In the genomic region with DNA sequence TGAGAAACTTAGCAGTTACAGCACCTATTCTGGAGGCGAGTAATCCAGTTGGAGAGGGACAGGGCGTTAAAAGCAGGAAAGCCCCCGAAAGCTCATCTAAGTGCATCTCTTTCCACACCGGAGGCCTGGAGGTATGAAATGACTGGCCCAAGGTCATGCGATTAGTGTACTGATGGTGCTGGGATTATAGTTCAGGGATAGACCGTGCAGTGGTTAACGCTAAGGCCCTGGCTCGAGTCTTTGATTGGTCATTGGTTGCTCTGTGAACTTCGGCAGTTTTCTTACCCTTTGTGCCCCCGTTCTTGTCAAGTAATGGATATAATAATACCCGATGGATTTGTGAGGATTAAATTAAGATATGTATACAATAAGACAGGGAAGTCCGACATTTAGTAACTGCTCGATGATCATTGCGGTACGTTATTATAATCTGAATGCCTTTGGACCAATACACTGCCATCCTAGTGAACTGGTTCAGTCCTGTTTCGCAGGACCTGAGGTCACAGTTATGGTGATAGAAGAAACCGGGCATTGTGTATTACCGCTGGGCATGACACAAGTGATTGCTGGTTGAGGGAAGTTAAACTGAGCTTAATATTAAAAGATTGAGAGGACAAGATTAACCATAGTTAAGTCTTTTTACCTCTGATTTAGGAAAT, we compare ENCODE assay signal across 1 cellular context.
A peak's percentile ranks its signal among the peaks of the same experiment; 100 is the strongest.
TF ChIP-seq lines count a peak whose summit lies in the region.

No MANE protein-coding gene starts in this region.

TF ChIP-seq in K562, 482 proteins besides CTCF, POLR2A, EP300 and RAD21 (continues in another document):
- TF ChIP-seq GATAD2B (IDR thresholded peaks at IDR 0.05; ENCODE audit: borderline replicate concordance) (peak; percentile 27; the same call in 1 of the 2 replicates), ZBTB26 (CRISPR knock-in tag; IDR thresholded peaks at IDR 0.05) (0 out of 2 replicates have a peak, but pooled peaks have one; percentile 2), TRIM28 (IDR thresholded peaks at IDR 0.05) (no peak), CUX1 (CRISPR knock-in tag; IDR thresholded peaks at IDR 0.05) (peak; percentile 43; the same call in 1 of the 2 replicates), PML (IDR thresholded peaks at IDR 0.05; ENCODE audit: low read length) (peak; percentile 35; the same call in 1 of the 2 replicates), SREBF2 (CRISPR knock-in tag; IDR thresholded peaks at IDR 0.05) (0 out of 2 replicates have a peak, but pooled peaks have one; percentile 28), KDM1A (IDR thresholded peaks at IDR 0.05) (0 out of 4 replicates have a peak, but pooled peaks of 1 of the 2 experiments have one; percentile 14), SNIP1 (IDR thresholded peaks at IDR 0.05; ENCODE audit: low read depth) (no peak), UBTF (IDR thresholded peaks at IDR 0.05; ENCODE audit: borderline replicate concordance in 1 of 2, low read depth in 2 of 2, low read length in 2 of 2) (no peak), HCFC1 (IDR thresholded peaks at IDR 0.05; ENCODE audit: low read depth, low read length) (no peak), SMAD2 (IDR thresholded peaks at IDR 0.05; ENCODE audit: low read depth, low read length) (no peak), GATA2 (CRISPR knock-in tag; IDR thresholded peaks at IDR 0.05) (0 out of 2 replicates have a peak, but pooled peaks have one; percentile 32), FOXJ3 (CRISPR knock-in tag; IDR thresholded peaks at IDR 0.05) (0 out of 2 replicates have a peak, but pooled peaks have one; percentile 30), ARNT (IDR thresholded peaks at IDR 0.05) (peak in 1 of 2 experiments; percentile 18; a peak in 1 of 4 replicates), ILF3 (IDR thresholded peaks at IDR 0.05; ENCODE audit: borderline replicate concordance) (no peak), CBX3 (IDR thresholded peaks at IDR 0.05; ENCODE audit: borderline replicate concordance in 1 of 2, low read length in 2 of 2) (no peak; a peak in 1 of 3 replicates), SLC30A9 (CRISPR knock-in tag; IDR thresholded peaks at IDR 0.05) (no peak), FUS (optimal IDR thresholded peaks at IDR 0.05; ENCODE audit: low read depth, low read length) (no peak), TGIF2 (CRISPR knock-in tag; IDR thresholded peaks at IDR 0.05) (no peak), NR2C2 (CRISPR knock-in tag; IDR thresholded peaks at IDR 0.05) (no peak), NR2C2 (tag; IDR thresholded peaks at IDR 0.05) (peak; percentile 38), CBFB (CRISPR knock-in tag; IDR thresholded peaks at IDR 0.05) (0 out of 2 replicates have a peak, but pooled peaks have one; percentile 40), ESRRA (IDR thresholded peaks at IDR 0.05; ENCODE audit: borderline replicate concordance, low read depth) (peak; percentile 54; the same call in 1 of the 2 replicates), ZNF184 (CRISPR knock-in tag; IDR thresholded peaks at IDR 0.05) (no peak), MIER1 (IDR thresholded peaks at IDR 0.05; ENCODE audit: low read depth) (0 out of 2 replicates have a peak, but pooled peaks have one; percentile 16), ZBED1 (IDR thresholded peaks at IDR 0.05) (0 out of 2 replicates have a peak, but pooled peaks have one; percentile 38), HNRNPL (IDR thresholded peaks at IDR 0.05; ENCODE audit: low read depth, low read length) (peak; percentile 42; the same call in 1 of the 2 replicates), POLR2H (tag; IDR thresholded peaks at IDR 0.05; ENCODE audit: low read depth) (peak; percentile 56; the same call in 1 of the 2 replicates), YY1 (IDR thresholded peaks at IDR 0.05; ENCODE audit: borderline replicate concordance in 1 of 3, control insufficient read depth in 1 of 3, extremely low read depth in 1 of 3, insufficient read depth in 3 of 3, insufficient read length in 1 of 3, insufficient replicate concordance in 2 of 3, low read depth in 1 of 3, low read length in 2 of 3) (peak in 1 of 3 experiments; percentile 21), NFYB (IDR thresholded peaks at IDR 0.05; ENCODE audit: extremely low read depth, insufficient read length) (peak; percentile 45)
- TF ChIP-seq, protein P1, sequence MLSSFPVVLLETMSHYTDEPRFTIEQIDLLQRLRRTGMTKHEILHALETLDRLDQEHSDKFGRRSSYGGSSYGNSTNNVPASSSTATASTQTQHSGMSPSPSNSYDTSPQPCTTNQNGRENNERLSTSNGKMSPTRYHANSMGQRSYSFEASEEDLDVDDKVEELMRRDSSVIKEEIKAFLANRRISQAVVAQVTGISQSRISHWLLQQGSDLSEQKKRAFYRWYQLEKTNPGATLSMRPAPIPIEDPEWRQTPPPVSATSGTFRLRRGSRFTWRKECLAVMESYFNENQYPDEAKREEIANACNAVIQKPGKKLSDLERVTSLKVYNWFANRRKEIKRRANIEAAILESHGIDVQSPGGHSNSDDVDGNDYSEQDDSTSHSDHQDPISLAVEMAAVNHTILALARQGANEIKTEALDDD (IDR thresholded peaks at IDR 0.05) = peak; percentile 40; the same call in 1 of the 2 replicates
- TF ChIP-seq, protein P2, sequence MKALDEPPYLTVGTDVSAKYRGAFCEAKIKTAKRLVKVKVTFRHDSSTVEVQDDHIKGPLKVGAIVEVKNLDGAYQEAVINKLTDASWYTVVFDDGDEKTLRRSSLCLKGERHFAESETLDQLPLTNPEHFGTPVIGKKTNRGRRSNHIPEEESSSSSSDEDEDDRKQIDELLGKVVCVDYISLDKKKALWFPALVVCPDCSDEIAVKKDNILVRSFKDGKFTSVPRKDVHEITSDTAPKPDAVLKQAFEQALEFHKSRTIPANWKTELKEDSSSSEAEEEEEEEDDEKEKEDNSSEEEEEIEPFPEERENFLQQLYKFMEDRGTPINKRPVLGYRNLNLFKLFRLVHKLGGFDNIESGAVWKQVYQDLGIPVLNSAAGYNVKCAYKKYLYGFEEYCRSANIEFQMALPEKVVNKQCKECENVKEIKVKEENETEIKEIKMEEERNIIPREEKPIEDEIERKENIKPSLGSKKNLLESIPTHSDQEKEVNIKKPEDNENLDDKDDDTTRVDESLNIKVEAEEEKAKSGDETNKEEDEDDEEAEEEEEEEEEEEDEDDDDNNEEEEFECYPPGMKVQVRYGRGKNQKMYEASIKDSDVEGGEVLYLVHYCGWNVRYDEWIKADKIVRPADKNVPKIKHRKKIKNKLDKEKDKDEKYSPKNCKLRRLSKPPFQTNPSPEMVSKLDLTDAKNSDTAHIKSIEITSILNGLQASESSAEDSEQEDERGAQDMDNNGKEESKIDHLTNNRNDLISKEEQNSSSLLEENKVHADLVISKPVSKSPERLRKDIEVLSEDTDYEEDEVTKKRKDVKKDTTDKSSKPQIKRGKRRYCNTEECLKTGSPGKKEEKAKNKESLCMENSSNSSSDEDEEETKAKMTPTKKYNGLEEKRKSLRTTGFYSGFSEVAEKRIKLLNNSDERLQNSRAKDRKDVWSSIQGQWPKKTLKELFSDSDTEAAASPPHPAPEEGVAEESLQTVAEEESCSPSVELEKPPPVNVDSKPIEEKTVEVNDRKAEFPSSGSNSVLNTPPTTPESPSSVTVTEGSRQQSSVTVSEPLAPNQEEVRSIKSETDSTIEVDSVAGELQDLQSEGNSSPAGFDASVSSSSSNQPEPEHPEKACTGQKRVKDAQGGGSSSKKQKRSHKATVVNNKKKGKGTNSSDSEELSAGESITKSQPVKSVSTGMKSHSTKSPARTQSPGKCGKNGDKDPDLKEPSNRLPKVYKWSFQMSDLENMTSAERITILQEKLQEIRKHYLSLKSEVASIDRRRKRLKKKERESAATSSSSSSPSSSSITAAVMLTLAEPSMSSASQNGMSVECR (CRISPR knock-in tag; IDR thresholded peaks at IDR 0.05) = peak; percentile 14; the same call in 1 of the 2 replicates
- TF ChIP-seq, protein P3, sequence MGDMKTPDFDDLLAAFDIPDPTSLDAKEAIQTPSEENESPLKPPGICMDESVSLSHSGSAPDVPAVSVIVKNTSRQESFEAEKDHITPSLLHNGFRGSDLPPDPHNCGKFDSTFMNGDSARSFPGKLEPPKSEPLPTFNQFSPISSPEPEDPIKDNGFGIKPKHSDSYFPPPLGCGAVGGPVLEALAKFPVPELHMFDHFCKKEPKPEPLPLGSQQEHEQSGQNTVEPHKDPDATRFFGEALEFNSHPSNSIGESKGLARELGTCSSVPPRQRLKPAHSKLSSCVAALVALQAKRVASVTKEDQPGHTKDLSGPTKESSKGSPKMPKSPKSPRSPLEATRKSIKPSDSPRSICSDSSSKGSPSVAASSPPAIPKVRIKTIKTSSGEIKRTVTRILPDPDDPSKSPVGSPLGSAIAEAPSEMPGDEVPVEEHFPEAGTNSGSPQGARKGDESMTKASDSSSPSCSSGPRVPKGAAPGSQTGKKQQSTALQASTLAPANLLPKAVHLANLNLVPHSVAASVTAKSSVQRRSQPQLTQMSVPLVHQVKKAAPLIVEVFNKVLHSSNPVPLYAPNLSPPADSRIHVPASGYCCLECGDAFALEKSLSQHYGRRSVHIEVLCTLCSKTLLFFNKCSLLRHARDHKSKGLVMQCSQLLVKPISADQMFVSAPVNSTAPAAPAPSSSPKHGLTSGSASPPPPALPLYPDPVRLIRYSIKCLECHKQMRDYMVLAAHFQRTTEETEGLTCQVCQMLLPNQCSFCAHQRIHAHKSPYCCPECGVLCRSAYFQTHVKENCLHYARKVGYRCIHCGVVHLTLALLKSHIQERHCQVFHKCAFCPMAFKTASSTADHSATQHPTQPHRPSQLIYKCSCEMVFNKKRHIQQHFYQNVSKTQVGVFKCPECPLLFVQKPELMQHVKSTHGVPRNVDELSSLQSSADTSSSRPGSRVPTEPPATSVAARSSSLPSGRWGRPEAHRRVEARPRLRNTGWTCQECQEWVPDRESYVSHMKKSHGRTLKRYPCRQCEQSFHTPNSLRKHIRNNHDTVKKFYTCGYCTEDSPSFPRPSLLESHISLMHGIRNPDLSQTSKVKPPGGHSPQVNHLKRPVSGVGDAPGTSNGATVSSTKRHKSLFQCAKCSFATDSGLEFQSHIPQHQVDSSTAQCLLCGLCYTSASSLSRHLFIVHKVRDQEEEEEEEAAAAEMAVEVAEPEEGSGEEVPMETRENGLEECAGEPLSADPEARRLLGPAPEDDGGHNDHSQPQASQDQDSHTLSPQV (IDR thresholded peaks at IDR 0.05) = 0 out of 2 replicates have a peak, but pooled peaks have one; percentile 17
- TF ChIP-seq, protein P4, sequence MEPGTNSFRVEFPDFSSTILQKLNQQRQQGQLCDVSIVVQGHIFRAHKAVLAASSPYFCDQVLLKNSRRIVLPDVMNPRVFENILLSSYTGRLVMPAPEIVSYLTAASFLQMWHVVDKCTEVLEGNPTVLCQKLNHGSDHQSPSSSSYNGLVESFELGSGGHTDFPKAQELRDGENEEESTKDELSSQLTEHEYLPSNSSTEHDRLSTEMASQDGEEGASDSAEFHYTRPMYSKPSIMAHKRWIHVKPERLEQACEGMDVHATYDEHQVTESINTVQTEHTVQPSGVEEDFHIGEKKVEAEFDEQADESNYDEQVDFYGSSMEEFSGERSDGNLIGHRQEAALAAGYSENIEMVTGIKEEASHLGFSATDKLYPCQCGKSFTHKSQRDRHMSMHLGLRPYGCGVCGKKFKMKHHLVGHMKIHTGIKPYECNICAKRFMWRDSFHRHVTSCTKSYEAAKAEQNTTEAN (CRISPR knock-in tag; IDR thresholded peaks at IDR 0.05) = 0 out of 2 replicates have a peak, but pooled peaks have one; percentile 19
